In the genomic region with DNA sequence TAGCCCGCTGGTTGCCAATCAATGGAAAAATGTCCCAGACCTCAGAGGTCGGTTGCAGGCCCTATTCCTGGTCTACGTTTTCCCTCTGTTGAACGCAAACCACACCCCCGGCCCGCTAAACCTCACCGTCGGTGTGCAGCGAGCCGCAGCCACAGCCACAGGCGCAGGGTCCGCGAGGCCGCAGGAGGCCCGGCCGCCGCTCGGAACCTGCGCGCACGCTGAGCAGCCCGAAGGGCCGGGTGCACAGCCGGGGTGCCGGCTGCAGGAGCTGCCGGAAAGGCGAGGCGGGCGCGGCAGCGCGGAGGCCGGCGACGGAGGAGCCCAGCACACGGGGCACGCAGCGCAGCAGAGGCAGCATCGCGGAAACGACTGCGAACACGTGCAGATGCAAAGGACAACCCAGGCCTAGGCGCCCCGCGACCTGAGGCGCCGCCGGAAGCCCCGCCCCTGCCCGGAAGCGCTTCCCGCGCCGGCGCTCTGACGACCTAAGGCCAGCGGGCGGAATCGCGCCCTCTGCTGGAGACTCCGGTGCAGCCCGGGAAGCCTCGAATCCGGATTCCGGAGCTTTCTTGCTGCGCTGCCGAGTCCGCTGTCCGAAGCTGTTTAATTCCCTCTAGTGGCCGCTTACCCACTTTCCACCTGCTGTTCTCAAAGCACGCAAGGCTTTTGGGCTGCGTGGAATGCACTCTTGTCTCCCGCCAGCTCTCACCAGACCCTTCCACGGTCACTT, we compare ENCODE assay signal across 8 cellular contexts.
DNase-seq lines count a peak whose midpoint lies in the region; ATAC-seq lines count a peak whose summit lies in the region.

A gene with protein sequence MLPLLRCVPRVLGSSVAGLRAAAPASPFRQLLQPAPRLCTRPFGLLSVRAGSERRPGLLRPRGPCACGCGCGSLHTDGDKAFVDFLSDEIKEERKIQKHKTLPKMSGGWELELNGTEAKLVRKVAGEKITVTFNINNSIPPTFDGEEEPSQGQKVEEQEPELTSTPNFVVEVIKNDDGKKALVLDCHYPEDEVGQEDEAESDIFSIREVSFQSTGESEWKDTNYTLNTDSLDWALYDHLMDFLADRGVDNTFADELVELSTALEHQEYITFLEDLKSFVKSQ (minus strand): TSS at position 440 of the 730 bp plus-strand sequence. CDS start 82 bp downstream, at position 358.

- ATAC-seq in GM19452 (IDR thresholded peaks at IDR 0.05; ENCODE audit: unreplicated experiment) = peak; percentile 79

- DNase-seq in CMK (ENCODE audit: low read depth) (peak; percentile 65), HPDE6-E6E7 (ENCODE audit: extremely low spot score) (peak; percentile 88), NK-92 (lab: John Stamatoyannopoulos, UW; ENCODE audit: unreplicated experiment) (peak; percentile 25), medulla oblongata (ENCODE audit: extremely low spot score) (peak; percentile 94)
- peak; percentile 67 to 89 for DNase-seq in activated CD8-positive, alpha-beta memory T cell treated with anti-CD3 and anti-CD28 coated beads for 1 hour (ENCODE audit: extremely low read depth in 1 of 2, low read depth in 1 of 2)
- DNase-seq in effector CD8-positive, alpha-beta T cell (lab: John Stamatoyannopoulos, UW) = peak; percentile 88
- DNase-seq in stimulated activated CD8-positive, alpha-beta memory T cell treated with anti-CD3 and anti-CD28 coated beads, Interleukin-12 subunit alpha, Interleukin-12 subunit beta, amount 100 ng/mL, for 1 hour (ENCODE audit: low read depth) = peak; percentile 84

Comparison
In these comparisons a context has a peak if more than half of its experiments do, and no peak if none do; other contexts are left out.
1. Peak in every context shown above with its lines: DNase-seq and ATAC-seq.
2. DNase-seq: peak in every context shown above with its lines; median percentile 94 in medulla oblongata; 88 in HPDE6-E6E7; 88 in effector CD8-positive, alpha-beta T cell; 84 in stimulated activated CD8-positive, alpha-beta memory T cell treated with anti-CD3 and anti-CD28 coated beads, Interleukin-12 subunit alpha, Interleukin-12 subunit beta, amount 100 ng/mL, for 1 hour; 78 in activated CD8-positive, alpha-beta memory T cell treated with anti-CD3 and anti-CD28 coated beads for 1 hour; 65 in CMK; 25 in NK-92.